Comparison of ENCODE assay signal across 8 cellular contexts in genomic region chr6:145929037-145929633, GRCh38. TPM values are rescaled to one million over a fixed set of nuclear protein-coding genes. Genes with fewer than 3 reads are reported as not detected.
DNase-seq lines count a peak whose midpoint lies in the region; ATAC-seq and TF ChIP-seq lines count a peak whose summit lies in the region.

No MANE protein-coding gene starts in this region.

- H3K27me3 ChIP-seq in uterus: no peaks in the 10 kb centered on the region

- H3K4me1 Mint-ChIP-seq in activated naive CD4-positive, alpha-beta T cell treated with anti-CD3 and anti-CD28 coated beads for 36 hours (ENCODE audit: low read depth): no peaks in the 10 kb centered on the region

- H3K27ac Mint-ChIP-seq in activated naive CD4-positive, alpha-beta T cell treated with anti-CD3 and anti-CD28 coated beads for 36 hours: no peak overlapping the region

- peak; percentile 29 to 49 (median 42) for TF ChIP-seq CTCF in uterus (IDR thresholded peaks at IDR 0.05)

- no peaks in the 10 kb centered on the region for H3K9me3 Mint-ChIP-seq in activated naive CD4-positive, alpha-beta T cell treated with anti-CD3 and anti-CD28 coated beads for 36 hours

- no peak overlapping the region for H3K4me3 ChIP-seq in uterus

- no peaks in the 10 kb centered on the region for H3K9me3 ChIP-seq in uterus

- DNase-seq in activated naive CD4-positive, alpha-beta T cell treated with anti-CD3 and anti-CD28 coated beads for 36 hours: peak; percentile 9
- no peak for DNase-seq in activated naive CD4-positive, alpha-beta T cell treated with anti-CD3 and anti-CD28 coated beads, Interleukin-2, amount 50 U/mL, for 16 hours
- peak; percentile 20 for DNase-seq in NCI-H1105 (lab: John Stamatoyannopoulos, UW)
- peak; percentile 54 for DNase-seq in amniotic epithelial cell (ENCODE audit: low read depth)
- DNase-seq in iris pigment epithelial cell (ENCODE audit: low read depth): peak; percentile 52
- no peak for DNase-seq in uterus
- no peak for DNase-seq in activated CD4-positive, alpha-beta T cell treated with anti-CD3 and anti-CD28 coated beads for 4 hours

- peaks cover 22% of the 10 kb centered on the region for H3K36me3 Mint-ChIP-seq in activated naive CD4-positive, alpha-beta T cell treated with anti-CD3 and anti-CD28 coated beads for 36 hours (ENCODE audit: low read depth)

- no peaks in the 10 kb centered on the region for H3K36me3 ChIP-seq in uterus

- CTCF ChIA-PET in activated naive CD4-positive, alpha-beta T cell treated with anti-CD3 and anti-CD28 coated beads for 36 hours (lab: Charles Lee): interaction anchor here (0.7 to 1.7 kb wide), 13 partner anchors 8 to 1173 kb away, joined by 3 to 13 read pairs (median 3); partner anchors contain the start of genes GRM1 and SHPRH

- intact Hi-C loops in activated naive CD4-positive, alpha-beta T cell treated with anti-CD3 and anti-CD28 coated beads for 36 hours (cut with micrococcal nuclease): loop anchor here (1.0 kb wide), 2 partner anchors 771 to 856 kb away; no protein-coding TSS in a partner anchor
- intact Hi-C loops in uterus (cut with DNase I; ENCODE audit: low total_unique reads): no loop called here

- H3K27ac ChIP-seq in uterus: no peak overlapping the region

- no peaks in the 10 kb centered on the region for H3K27me3 Mint-ChIP-seq in activated naive CD4-positive, alpha-beta T cell treated with anti-CD3 and anti-CD28 coated beads for 36 hours (ENCODE audit: low read depth)

- no peak overlapping the region for H3K4me3 Mint-ChIP-seq in activated naive CD4-positive, alpha-beta T cell treated with anti-CD3 and anti-CD28 coated beads for 36 hours

- TF ChIP-seq POLR2A in uterus (IDR thresholded peaks at IDR 0.05): no peak

- no peaks in the 10 kb centered on the region for H3K4me1 ChIP-seq in uterus

- ATAC-seq in GM21825 (IDR thresholded peaks at IDR 0.05; ENCODE audit: unreplicated experiment): no peak

RNA-seq across cellular contexts. Expression of gene SHPRH, which starts 35.0 kb away (rescaled TPM):
- total RNA-seq in activated naive CD4-positive, alpha-beta T cell treated with anti-CD3 and anti-CD28 coated beads for 36 hours: 10 to 100 TPM; 11.0 to 12.9 TPM
- 10 to 100 TPM; 29.4 to 76.5 (median 42.0) TPM for total RNA-seq in uterus

Comparison
In these comparisons a context has a peak if more than half of its experiments do, and no peak if none do; other contexts are left out.
1. DNase-seq: peak in activated naive CD4-positive, alpha-beta T cell treated with anti-CD3 and anti-CD28 coated beads for 36 hours (single experiment), NCI-H1105 (single experiment), amniotic epithelial cell (single experiment) and iris pigment epithelial cell (single experiment); none in activated naive CD4-positive, alpha-beta T cell treated with anti-CD3 and anti-CD28 coated beads, Interleukin-2, amount 50 U/mL, for 16 hours (single experiment), uterus (0 of 2) and activated CD4-positive, alpha-beta T cell treated with anti-CD3 and anti-CD28 coated beads for 4 hours (0 of 2).